ENCODE assay signal across 10 cellular contexts in the genomic region with DNA sequence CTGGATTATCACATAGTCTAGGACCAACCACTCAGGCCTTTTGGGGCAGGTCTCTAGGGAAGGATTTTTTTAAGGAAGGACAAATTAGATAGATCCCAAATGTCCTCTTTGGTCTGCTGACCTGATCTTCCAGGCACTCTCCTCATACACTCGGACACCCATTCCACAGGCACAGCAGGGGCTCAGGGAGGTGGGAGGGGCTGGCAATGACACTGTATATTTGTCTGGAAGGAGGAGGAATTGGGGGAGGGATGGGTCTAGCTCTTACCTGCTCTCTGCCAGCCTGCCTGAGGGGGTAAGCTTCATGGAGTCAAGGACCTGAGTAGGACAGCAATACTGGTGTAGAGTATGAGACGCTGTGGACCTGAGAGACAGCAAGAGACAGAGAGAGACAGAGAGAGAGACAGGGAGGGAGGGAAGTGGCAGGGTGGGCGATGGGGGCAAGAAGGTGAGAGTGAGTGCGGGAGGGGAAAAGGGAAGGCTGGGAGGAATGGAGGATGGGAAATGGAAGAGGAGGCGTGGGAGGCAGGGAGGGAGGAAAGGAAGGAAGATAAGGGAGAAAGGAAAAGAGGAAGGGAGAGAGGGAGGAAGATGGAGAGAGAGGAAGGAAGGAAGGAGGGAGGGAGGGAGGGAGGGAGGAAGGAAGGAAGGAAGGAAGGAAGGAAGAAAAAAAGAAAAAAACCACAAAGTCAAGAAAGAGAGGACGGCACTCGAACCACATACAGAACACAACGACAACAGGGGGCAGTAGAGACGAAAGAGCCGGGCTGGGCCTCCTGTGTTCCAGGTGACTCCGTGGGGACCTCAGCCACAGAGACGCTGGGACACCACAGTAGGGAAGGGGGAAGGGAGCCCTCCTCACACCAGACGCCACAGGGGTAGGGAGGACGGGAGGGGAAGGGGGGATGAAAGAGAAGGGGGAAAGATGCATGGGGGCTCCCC. TPM values are rescaled to one million over a fixed set of nuclear protein-coding genes. Genes with fewer than 3 reads are reported as not detected.
DNase-seq lines count a peak whose midpoint lies in the region; ATAC-seq, FAIRE-seq and TF ChIP-seq lines count a peak whose summit lies in the region.
"Had no signal": no experiment of that assay in that cellular context is flagged by ENCODE, and none has a peak within 500 bp of the region (broad histone marks: within the 10 kb centered on the region; RNA-seq: fewer than 3 reads in every experiment).

No MANE protein-coding gene starts in this region.

- H3K36me3 ChIP-seq in kidney (ENCODE audit: control insufficient read depth in 1 of 2, insufficient read depth in 2 of 2, low read length in 2 of 2) (no peaks in the 10 kb centered on the region), vagina (no peaks in the 10 kb centered on the region), ovary (no peaks in the 10 kb centered on the region)

- peaks cover 5 to 7% of the 10 kb centered on the region in 2 donors for H3K4me1 ChIP-seq in kidney (ENCODE audit: control insufficient read depth in 1 of 2, insufficient read depth in 1 of 2, low read depth in 1 of 2, low read length in 2 of 2)
- H3K4me1 ChIP-seq in vagina: peaks cover 33% of the 10 kb centered on the region
- peaks cover 10% of the 10 kb centered on the region for H3K4me1 ChIP-seq in ovary (ENCODE audit: insufficient read depth)

- no peaks in the 10 kb centered on the region for H3K9me3 ChIP-seq in kidney (ENCODE audit: control insufficient read depth in 1 of 2, low read length in 2 of 2)
- H3K9me3 ChIP-seq in vagina: no peaks in the 10 kb centered on the region
- no peaks in the 10 kb centered on the region for H3K9me3 ChIP-seq in ovary

- intact Hi-C loops in kidney (cut with DNase I) (no loop called here), vagina (cut with DNase I) (no loop called here), ovary (cut with DNase I) (no loop called here)

- no peak for ATAC-seq in HG03108 (IDR thresholded peaks at IDR 0.05; ENCODE audit: unreplicated experiment)
- ATAC-seq in HG03175 (IDR thresholded peaks at IDR 0.05; ENCODE audit: unreplicated experiment): no peak

- peak overlapping the region in 1 of 2 donors; percentile 55 for H3K9ac ChIP-seq in kidney (ENCODE audit: low read length in 2 of 2)

- WGBS in ovary, 3 donors: 46 to 53% (median 47%) methylated on average over 14 of the region's 14 CpGs

- no peaks in the 10 kb centered on the region for H3K27me3 ChIP-seq in vagina
- no peaks in the 10 kb centered on the region for H3K27me3 ChIP-seq in ovary

- H3K4me3 ChIP-seq in WI38 (ENCODE audit: low read depth, low read length) (peak overlapping the region; percentile 53), kidney (ENCODE audit: low read length in 2 of 2) (peak overlapping the region; percentile 44 to 60), vagina (peak overlapping the region; percentile 34 to 46), ovary (no peak overlapping the region)

- peak overlapping the region in 1 of 2 donors; percentile 69 for H3K27ac ChIP-seq in kidney (ENCODE audit: low read depth in 2 of 2, low read length in 2 of 2)
- no peak overlapping the region for H3K27ac ChIP-seq in vagina
- no peak overlapping the region for H3K27ac ChIP-seq in ovary

- TF ChIP-seq EP300 in ovary (IDR thresholded peaks at IDR 0.05): no peak

- TF ChIP-seq CTCF in WI38 (IDR thresholded peaks at IDR 0.05; ENCODE audit: low read depth, low read length) (0 out of 2 replicates have a peak, but pooled peaks have one; percentile 10), kidney (IDR thresholded peaks at IDR 0.05; ENCODE audit: borderline replicate concordance, extremely low read depth, insufficient read depth) (no peak), vagina (IDR thresholded peaks at IDR 0.05) (no peak), ovary (IDR thresholded peaks at IDR 0.05) (no peak)

- peak; percentile 24 for DNase-seq in stimulated activated CD4-positive, alpha-beta T cell treated with anti-CD3 and anti-CD28 coated beads, Interleukin-1b, Interleukin-23, amount 100 ng/mL, for 48 hours
- DNase-seq in stimulated activated CD4-positive, alpha-beta T cell treated with anti-CD3 and anti-CD28 coated beads, Interleukin-2, amount 100 ng/mL, for 48 hours: no peak
- no peak for DNase-seq in kidney
- DNase-seq in vagina (ENCODE audit: extremely low spot score in 2 of 2): no peak
- no peak for DNase-seq in ovary
- DNase-seq: activated CD8-positive, alpha-beta memory T cell treated with anti-CD3 and anti-CD28 coated beads for 24 hours; NCI-H774 had no signal

- TF ChIP-seq POLR2A in vagina (IDR thresholded peaks at IDR 0.05): no peak
- TF ChIP-seq POLR2A in ovary (IDR thresholded peaks at IDR 0.05): no peak

- FAIRE-seq in kidney (lab: Jason Lieb, UNC): no peak

RNA-seq across cellular contexts. Expression of gene IQSEC2, which starts 1.8 kb away (rescaled TPM):
- total RNA-seq in kidney: 20.9 TPM
- polyA plus RNA-seq in kidney (ENCODE audit: insufficient read depth, low read depth, low replicate concordance): 56.2 TPM
- 22.8 TPM for total RNA-seq in vagina
- total RNA-seq in ovary: 10 to 100 TPM in 6 of 7 donors, 1 to 10 TPM in 1; 9.7 to 20.1 (median 12.4) TPM
- 1 to 10 TPM; 8.2 to 8.7 TPM for polyA plus RNA-seq in ovary

RNA-seq across cellular contexts. Expression of gene KDM5C, which starts 54.6 kb away (rescaled TPM):
- total RNA-seq in kidney (114 TPM), vagina (123 TPM), ovary (100 to 1,000 TPM in 2 of 7 donors, 10 to 100 TPM in 5; 76.7 to 121 (median 98.7) TPM)
- polyA plus RNA-seq in kidney (ENCODE audit: insufficient read depth, low read depth, low replicate concordance) (14.9 TPM), ovary (10 to 100 TPM; 41.4 to 74.8 TPM)
